Comparison of ENCODE assay signal across 9 cellular contexts in genomic region chr12:88707800-88708199, GRCh38.
"Had no signal": no experiment of that assay in that cellular context is flagged by ENCODE, and none has a peak within 500 bp of the region (broad histone marks: within the 10 kb centered on the region; RNA-seq: fewer than 3 reads in every experiment).

No MANE protein-coding gene starts in this region.

- FAIRE-seq: HepG2, HTR-8/SVneo, K562 had no signal

- H3K4me2 ChIP-seq: KMS-11 had no signal

- H3K36me3 Mint-ChIP-seq: IgD-negative memory B cell had no signal

- H3K9ac ChIP-seq: KMS-11 had no signal

- H3K27me3 Mint-ChIP-seq: IgD-negative memory B cell had no signal

- ATAC-seq: HepG2, K562 had no signal

- H3K4me3 ChIP-seq: K562 had no signal

- DNase-seq: IMR-90, KBM-7, KG1 had no signal

- H3K4me3 Mint-ChIP-seq: IgD-negative memory B cell had no signal

- H3K27ac Mint-ChIP-seq: IgD-negative memory B cell had no signal

- H3K27ac ChIP-seq: HL-60, KMS-11 had no signal
